ENCODE assay signal across 8 cellular contexts in the genomic region with DNA sequence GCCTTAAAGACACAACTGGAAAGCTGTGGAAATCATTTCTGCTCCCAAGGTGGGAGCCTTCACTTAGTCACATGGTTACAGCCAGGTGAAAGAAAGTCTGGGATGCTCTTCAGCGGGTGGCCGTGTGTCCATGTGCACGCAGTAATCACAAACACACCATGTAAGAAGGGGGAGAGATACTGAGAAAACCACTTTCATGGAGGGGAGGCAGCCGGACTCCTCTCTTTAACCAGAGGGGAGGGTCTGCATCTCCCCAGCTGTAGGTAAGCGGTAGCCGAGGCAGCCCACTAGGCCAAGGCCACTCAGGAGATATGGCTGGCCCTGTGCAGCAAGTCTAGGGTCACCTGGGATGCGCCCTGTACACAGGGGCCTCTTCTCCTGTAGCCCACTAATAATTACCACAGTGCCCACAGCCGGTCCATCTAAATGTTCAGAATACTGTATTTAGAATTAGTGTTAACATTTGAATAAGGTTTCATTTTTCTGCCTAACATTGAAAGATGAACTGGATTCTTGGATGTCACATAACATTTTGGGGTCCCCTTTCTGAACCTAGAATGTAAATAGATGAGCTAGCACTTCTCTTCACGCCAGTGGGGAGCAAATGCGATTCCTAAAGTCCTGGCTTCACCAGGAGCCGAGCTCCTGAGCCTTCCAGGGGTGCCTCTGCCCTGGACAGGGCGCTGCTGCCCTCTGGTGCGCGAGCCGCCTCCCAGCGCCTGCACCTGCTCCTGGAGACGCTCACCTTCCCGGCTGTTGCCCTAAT. TPM values are rescaled to one million over a fixed set of nuclear protein-coding genes. Genes with fewer than 3 reads are reported as not detected.
DNase-seq lines count a peak whose midpoint lies in the region; ATAC-seq, FAIRE-seq and TF ChIP-seq lines count a peak whose summit lies in the region.

No MANE protein-coding gene starts in this region.

- peak overlapping the region; percentile 75 for H3K4me2 ChIP-seq in HepG2 (ENCODE audit: low read depth, low read length)

- H3K9ac ChIP-seq in HepG2 (ENCODE audit: insufficient read depth, low read depth, low read length), result 0 out of 2 replicates have a peak overlapping the region, but pooled peaks have one; percentile 1

- POLR2A ChIA-PET in Caco-2 (lab: Charles Lee), result interaction anchor here (0.7 kb wide), 1 partner anchor 144 kb away, joined by 3 read pairs; no protein-coding TSS in a partner anchor
- POLR2A ChIA-PET in HepG2 (lab: Yijun Ruan, JAX), result interaction anchor here (1.0 to 3.1 kb wide), 9 partner anchors 11 to 189 kb away, joined by 3 to 33 read pairs (median 5); a partner anchor contains a TSS

- no peaks in the 10 kb centered on the region for H3K36me3 ChIP-seq in Caco-2 (ENCODE audit: control insufficient read depth, insufficient read depth, low read length)
- H3K36me3 ChIP-seq in HepG2 (replicated peaks in 1 of 2; ENCODE audit: control insufficient read depth in 1 of 2, insufficient read depth in 2 of 2, low read length in 2 of 2), result peaks cover 1 to 10% of the 10 kb centered on the region in 2 experiments; a peak in 4 of 5 replicates

- H4K20me1 ChIP-seq in HepG2 (ENCODE audit: insufficient read depth, low read length), result no peaks in the 10 kb centered on the region

- H3K9me3 Mint-ChIP-seq in Caco-2 (ENCODE audit: unreplicated experiment), result no peaks in the 10 kb centered on the region
- H3K9me3 Mint-ChIP-seq in brain, result peaks cover 0 to 4% (median 0%) of the 10 kb centered on the region in 5 experiments

- H3K4me1 ChIP-seq in Caco-2 (no peaks in the 10 kb centered on the region), HepG2 (ENCODE audit: insufficient read depth, low read length) (peaks cover 37% of the 10 kb centered on the region)

- peak; percentile 99 for TF ChIP-seq RAD21 in HepG2 (CRISPR knock-in tag; IDR thresholded peaks at IDR 0.05)

- ATAC-seq in GM19452 (IDR thresholded peaks at IDR 0.05; ENCODE audit: unreplicated experiment) (peak; percentile 58), HepG2 (peak; percentile 88)

- no peak overlapping the region for H3K4me3 ChIP-seq in Caco-2 (ENCODE audit: low read depth, low read length)
- H3K4me3 ChIP-seq in HepG2 (replicated peaks in 1 of 3; ENCODE audit: insufficient read depth in 1 of 3, low read depth in 2 of 3, low read length in 3 of 3), result peak overlapping the region in 1 of 3 experiments; percentile 41; a peak in 2 of 6 replicates

- TF ChIP-seq EP300 in HepG2 (IDR thresholded peaks at IDR 0.05; ENCODE audit: low read depth in 2 of 2, low read length in 2 of 2), result no peak
- no peak for TF ChIP-seq EP300 in HepG2 (CRISPR knock-in tag; IDR thresholded peaks at IDR 0.05; ENCODE audit: borderline replicate concordance)

- no peak overlapping the region for H3K4me3 Mint-ChIP-seq in Caco-2 (ENCODE audit: unreplicated experiment)
- peak overlapping the region in 1 of 5 experiments; percentile 31 for H3K4me3 Mint-ChIP-seq in brain

- H3K9me3 ChIP-seq in Caco-2 (no peaks in the 10 kb centered on the region), HepG2 (ENCODE audit: low read length) (no peaks in the 10 kb centered on the region)

- DNase-seq in Caco-2 (peak; percentile 59 to 80), HuH-7.5 (ENCODE audit: low spot score) (peak; percentile 86), T follicular helper cell (ENCODE audit: low read depth) (peak; percentile 45), HepG2 (ENCODE audit: low spot score) (peak; percentile 58), NCI-H1694 (lab: John Stamatoyannopoulos, UW) (no peak)
- DNase-seq in stimulated activated CD8-positive, alpha-beta memory T cell treated with anti-CD3 and anti-CD28 coated beads, Interleukin-7, amount 100 ng/mL, for 24 hours (ENCODE audit: low read depth), result peak; percentile 10

- no peak for TF ChIP-seq POLR2A in HepG2 (IDR thresholded peaks at IDR 0.05; ENCODE audit: insufficient read depth in 1 of 2, low read depth in 2 of 2, low read length in 2 of 2)

- BruUV-seq in Caco-2 (replicated peaks; lab: Mats Ljungman, UMichigan) (no TSS peak), HepG2 (replicated peaks; lab: Mats Ljungman, UMichigan) (no TSS peak)

- H2AFZ ChIP-seq in HepG2 (ENCODE audit: low read length), result no peak overlapping the region

- intact Hi-C loops in Caco-2 (cut with micrococcal nuclease; ENCODE audit: unreplicated experiment), result loop anchor here (1.0 to 5.0 kb wide), 5 partner anchors 22 to 367 kb away; no protein-coding TSS in a partner anchor
- intact Hi-C loops in HepG2 (cut with micrococcal nuclease; ENCODE audit: unreplicated experiment), result loop anchor here (1.0 to 5.0 kb wide), 6 partner anchors 19 to 356 kb away; a partner anchor contains a TSS

- H3K27me3 ChIP-seq in Caco-2 (replicated peaks; ENCODE audit: control insufficient read depth, insufficient read depth, low read length), result no peaks in the 10 kb centered on the region
- H3K27me3 ChIP-seq in HepG2 (ENCODE audit: control insufficient read depth in 1 of 2, insufficient read depth in 2 of 2, low read length in 2 of 2), result peaks cover 8 to 41% of the 10 kb centered on the region in 2 experiments; a peak in 4 of 5 replicates

- no peaks in the 10 kb centered on the region for H3K79me2 ChIP-seq in HepG2 (ENCODE audit: insufficient read depth, low read length)

- CTCF ChIA-PET in Caco-2 (lab: Charles Lee), result interaction anchor here (0.5 to 2.6 kb wide), 11 partner anchors 20 to 367 kb away, joined by 3 to 90 read pairs (median 4); a partner anchor contains a TSS
- CTCF ChIA-PET in HepG2 (lab: Yijun Ruan, JAX; ENCODE audit: low intra/inter-chr PET ratio, low total read pairs), result interaction anchor here (1.0 to 3.6 kb wide), 7 partner anchors 22 to 367 kb away, joined by 3 to 28 read pairs (median 7); a partner anchor contains a TSS

- 17% methylated on average over 15 of the region's 18 CpGs for WGBS in HepG2 (ENCODE audit: low lambda C conversion rate)

- no peak overlapping the region for H3K27ac ChIP-seq in HepG2 (ENCODE audit: extremely low read length, insufficient read depth, low read length)

- H3K27ac Mint-ChIP-seq in Caco-2 (ENCODE audit: unreplicated experiment), result no peak overlapping the region
- peak overlapping the region in 3 of 5 experiments; percentile 44 to 93 (median 71) for H3K27ac Mint-ChIP-seq in brain

- peak; percentile 83 for FAIRE-seq in HepG2 (lab: Jason Lieb, UNC)

- H3K4me1 Mint-ChIP-seq in Caco-2 (ENCODE audit: low read depth, unreplicated experiment) (peaks cover 9% of the 10 kb centered on the region), brain (peaks cover 56% of the 10 kb centered on the region)

- TF ChIP-seq CTCF in Caco-2 (IDR thresholded peaks at IDR 0.05; ENCODE audit: insufficient read depth in 1 of 2, low read depth in 1 of 2, low read length in 1 of 2, severe bottlenecking in 1 of 2, unreplicated experiment in 1 of 2), result peak; percentile 84 to 97
- peak; percentile 95 to 96 for TF ChIP-seq CTCF in brain (conservative IDR thresholded peaks at IDR 0.05)
- peak; percentile 99 for TF ChIP-seq CTCF in HepG2 (CRISPR knock-in tag; IDR thresholded peaks at IDR 0.05)

- no peaks in the 10 kb centered on the region for H3K36me3 Mint-ChIP-seq in Caco-2 (ENCODE audit: insufficient read depth, unreplicated experiment)
- H3K36me3 Mint-ChIP-seq in brain, result no peaks in the 10 kb centered on the region

- in situ Hi-C loops in HepG2 (cut with HindIII; ENCODE audit: extremely low pct_ligation_motif_present, low pct_unique_long_range_greater_than_20kb), result loop anchor here (5.0 to 25.0 kb wide), 2 partner anchors 130 to 365 kb away; no protein-coding TSS in a partner anchor

- H3K27me3 Mint-ChIP-seq in Caco-2 (ENCODE audit: insufficient read depth, unreplicated experiment) (peaks cover 4% of the 10 kb centered on the region), brain (no peaks in the 10 kb centered on the region)

RNA-seq across cellular contexts. Expression of a gene that starts 15.9 kb away (rescaled TPM):
- not detected in 2 replicates for total RNA-seq in Caco-2 (2022)
- not detected for polyA plus RNA-seq in brain (ENCODE audit: insufficient read depth, low read depth, low replicate concordance)
- not detected in 2 replicates for total RNA-seq in HepG2 (2016; rRNA removed; fragmentation: Illumina TruSeq; extraction: Trizol)
- not detected in 2 replicates for total RNA-seq in HepG2 (2016; cell fraction: cytosol; rRNA removed; fragmentation: Illumina TruSeq; extraction: Trizol; ENCODE audit: low read depth)
- not detected in 2 replicates for total RNA-seq in HepG2 (2016; cell fraction: insoluble cytoplasmic fraction; rRNA removed; fragmentation: Illumina TruSeq; extraction: Trizol)
- total RNA-seq in HepG2 (2016; cell fraction: membrane; rRNA removed; fragmentation: Illumina TruSeq; extraction: Trizol), result not detected in 2 replicates
- total RNA-seq in HepG2 (2016; cell fraction: nucleus; rRNA removed; fragmentation: Illumina TruSeq; extraction: Trizol), result not detected in 2 replicates
- not detected in 2 replicates for polyA plus RNA-seq in HepG2 (2011; rRNA removed)
- polyA plus RNA-seq in HepG2 (2011; cell fraction: cytosol; rRNA removed), result not detected in 2 replicates
- not detected in 2 replicates for polyA plus RNA-seq in HepG2 (2011; cell fraction: nucleus; rRNA removed)
- not detected in 2 replicates for polyA plus RNA-seq in HepG2 (2012)
- not detected in 2 replicates for polyA plus RNA-seq in HepG2 (2016; cell fraction: cytosol; fragmentation: Illumina TruSeq; extraction: Trizol; ENCODE audit: low read depth)
- polyA plus RNA-seq in HepG2 (2016; cell fraction: insoluble cytoplasmic fraction; fragmentation: Illumina TruSeq; extraction: Trizol; ENCODE audit: low read depth), result not detected in 2 replicates
- polyA plus RNA-seq in HepG2 (2016; cell fraction: membrane; fragmentation: Illumina TruSeq; extraction: Trizol; ENCODE audit: low read depth), result not detected in 2 replicates
- polyA plus RNA-seq in HepG2 (2016; cell fraction: nucleus; fragmentation: Illumina TruSeq; extraction: Trizol; ENCODE audit: insufficient read depth, low read depth), result not detected in 2 replicates
- not detected in 2 replicates for polyA minus RNA-seq in HepG2 (2011; rRNA and poly(A)+ RNA removed; ENCODE audit: low replicate concordance)
- not detected in 2 replicates for polyA minus RNA-seq in HepG2 (2011; cell fraction: cytosol; rRNA and poly(A)+ RNA removed)
- polyA minus RNA-seq in HepG2 (2011; cell fraction: nucleus; rRNA and poly(A)+ RNA removed), result not detected in 2 replicates

RNA-seq across cellular contexts. Expression of a gene that starts 19.0 kb away (rescaled TPM):
- total RNA-seq in Caco-2 (2022), result not detected in 2 replicates
- 0.27 TPM for polyA plus RNA-seq in brain (ENCODE audit: insufficient read depth, low read depth, low replicate concordance)
- total RNA-seq in HepG2 (2016; rRNA removed; fragmentation: Illumina TruSeq; extraction: Trizol), result 4.2 and 4.5 TPM in 2 replicates
- 0.10 TPM in 1 of 2 replicates, not detected in the other for total RNA-seq in HepG2 (2016; cell fraction: cytosol; rRNA removed; fragmentation: Illumina TruSeq; extraction: Trizol; ENCODE audit: low read depth)
- total RNA-seq in HepG2 (2016; cell fraction: insoluble cytoplasmic fraction; rRNA removed; fragmentation: Illumina TruSeq; extraction: Trizol), result 4.0 and 4.5 TPM in 2 replicates
- total RNA-seq in HepG2 (2016; cell fraction: membrane; rRNA removed; fragmentation: Illumina TruSeq; extraction: Trizol), result 1.2 and 1.3 TPM in 2 replicates
- 0.56 and 1.4 TPM in 2 replicates for total RNA-seq in HepG2 (2016; cell fraction: nucleus; rRNA removed; fragmentation: Illumina TruSeq; extraction: Trizol)
- polyA plus RNA-seq in HepG2 (2011; rRNA removed), result 8.7 and 11.3 TPM in 2 replicates
- 11.0 and 18.6 TPM in 2 replicates for polyA plus RNA-seq in HepG2 (2011; cell fraction: cytosol; rRNA removed)
- polyA plus RNA-seq in HepG2 (2011; cell fraction: nucleus; rRNA removed), result 3.2 and 3.5 TPM in 2 replicates
- 9.4 and 18.5 TPM in 2 replicates for polyA plus RNA-seq in HepG2 (2012)
- 0.07 and 0.20 TPM in 2 replicates for polyA plus RNA-seq in HepG2 (2016; cell fraction: cytosol; fragmentation: Illumina TruSeq; extraction: Trizol; ENCODE audit: low read depth)
- 2.7 and 3.0 TPM in 2 replicates for polyA plus RNA-seq in HepG2 (2016; cell fraction: insoluble cytoplasmic fraction; fragmentation: Illumina TruSeq; extraction: Trizol; ENCODE audit: low read depth)
- polyA plus RNA-seq in HepG2 (2016; cell fraction: membrane; fragmentation: Illumina TruSeq; extraction: Trizol; ENCODE audit: low read depth), result 0.43 and 0.55 TPM in 2 replicates
- polyA plus RNA-seq in HepG2 (2016; cell fraction: nucleus; fragmentation: Illumina TruSeq; extraction: Trizol; ENCODE audit: insufficient read depth, low read depth), result 1.1 and 2.3 TPM in 2 replicates
- polyA minus RNA-seq in HepG2 (2011; rRNA and poly(A)+ RNA removed; ENCODE audit: low replicate concordance), result 31.5 TPM in 1 of 2 replicates, not detected in the other
- polyA minus RNA-seq in HepG2 (2011; cell fraction: cytosol; rRNA and poly(A)+ RNA removed), result 9.9 and 14.7 TPM in 2 replicates
- polyA minus RNA-seq in HepG2 (2011; cell fraction: nucleus; rRNA and poly(A)+ RNA removed), result 0.77 and 1.4 TPM in 2 replicates
